ENCODE assay signal across 23 cellular contexts in genomic region chr4:68719075-68719473, GRCh38. TPM values are rescaled to one million over a fixed set of nuclear protein-coding genes. Genes with fewer than 3 reads are reported as not detected.
DNase-seq lines count a peak whose midpoint lies in the region; ATAC-seq, FAIRE-seq and TF ChIP-seq lines count a peak whose summit lies in the region.
"Had no signal": no experiment of that assay in that cellular context is flagged by ENCODE, and none has a peak within 500 bp of the region (broad histone marks: within the 10 kb centered on the region; RNA-seq: fewer than 3 reads in every experiment).

No MANE protein-coding gene starts in this region.

- H3K79me2 ChIP-seq in GM12878 (ENCODE audit: control insufficient read depth, insufficient read depth, low read length) = no peaks in the 10 kb centered on the region

- SMC1A ChIA-PET in GM12878 (lab: Charles Lee; ENCODE audit: uncharacterized antibody, unreplicated experiment) = interaction anchor here (0.6 to 1.1 kb wide), 2 partner anchors 24 to 426 kb away, joined by 3 read pairs; no protein-coding TSS in a partner anchor

- TF ChIP-seq EP300 in GM12878 (IDR thresholded peaks at IDR 0.05; ENCODE audit: borderline replicate concordance in 1 of 2, control insufficient read depth in 1 of 2, low read depth in 2 of 2, low read length in 2 of 2) = no peak

- RAD21 ChIA-PET in GM12878 (lab: Charles Lee; ENCODE audit: unreplicated experiment) = no interaction called here

- H3K27ac ChIP-seq in GM12878 (ENCODE audit: control insufficient read depth, insufficient read depth) (no peak overlapping the region), prostate gland (no peak overlapping the region)
- H3K27ac ChIP-seq: BLaER1 had no signal

- H2AFZ ChIP-seq in GM12878 (ENCODE audit: control insufficient read depth, low read depth, low read length) = no peak overlapping the region

- H3K4me3 ChIP-seq in GM12878 = no peak overlapping the region
- no peak overlapping the region for H3K4me3 ChIP-seq in prostate gland
- H3K4me3 ChIP-seq: BLaER1 had no signal

- POLR2A ChIA-PET in GM12878 (lab: Charles Lee) = no interaction called here

- TF ChIP-seq RAD21 in GM12878 (IDR thresholded peaks at IDR 0.05; ENCODE audit: insufficient read depth, low read depth, low read length) = no peak

- CTCF ChIA-PET in Calu3 (lab: Charles Lee) = no interaction called here
- CTCF ChIA-PET in GM12878 (lab: Yijun Ruan, JAX) = no interaction called here

- TF ChIP-seq CTCF in Calu3 (IDR thresholded peaks at IDR 0.05; ENCODE audit: unreplicated experiment) = no peak
- no peak for TF ChIP-seq CTCF in GM12878 (IDR thresholded peaks at IDR 0.05 in 2 of 3, conservative IDR thresholded peaks at IDR 0.05 in 1 of 3; ENCODE audit: control insufficient read depth in 2 of 3, extremely low read depth in 1 of 3, insufficient read depth in 1 of 3, low read depth in 3 of 3, low read length in 3 of 3)
- no peak for TF ChIP-seq CTCF in nephron (IDR thresholded peaks at IDR 0.05; ENCODE audit: unreplicated experiment in 3 of 3)
- no peak for TF ChIP-seq CTCF in prostate gland (IDR thresholded peaks at IDR 0.05)

- FAIRE-seq in GM12878 (lab: Jason Lieb, UNC) (no peak), GM19239 (lab: Jason Lieb, UNC) (no peak)
- FAIRE-seq: A204.1, G401.6 had no signal

- intact Hi-C loops in Calu3 (cut with micrococcal nuclease; ENCODE audit: unreplicated experiment) (no loop called here), GM12878 (cut with micrococcal nuclease; ENCODE audit: unreplicated experiment) (no loop called here), prostate gland (cut with DNase I) (no loop called here)

- H3K36me3 ChIP-seq in GM12878 (ENCODE audit: control insufficient read depth in 2 of 2, insufficient read depth in 2 of 2, low read length in 1 of 2) (no peaks in the 10 kb centered on the region), prostate gland (no peaks in the 10 kb centered on the region)
- H3K36me3 ChIP-seq: BE2C, BLaER1 had no signal

- H3K9me3 Mint-ChIP-seq in Calu3 (ENCODE audit: low read depth, unreplicated experiment) = peaks cover 4% of the 10 kb centered on the region
- peaks cover 7% of the 10 kb centered on the region for H3K9me3 Mint-ChIP-seq in nephron
- H3K9me3 Mint-ChIP-seq in effector memory CD8-positive, alpha-beta T cell = peaks cover 0 to 1% of the 10 kb centered on the region in 2 donors

- no TSS peak for BruUV-seq in Calu3 (replicated peaks; lab: Mats Ljungman, UMichigan)
- BruUV-seq in GM12878 (replicated peaks; lab: Mats Ljungman, UMichigan) = no TSS peak

- peak; percentile 17 for ATAC-seq in GM18907 (IDR thresholded peaks at IDR 0.05; ENCODE audit: unreplicated experiment)
- ATAC-seq in GM12878 = 0 out of 3 replicates have a peak, but pooled peaks have one; percentile 41
- no peak for ATAC-seq in effector memory CD8-positive, alpha-beta T cell (replicated peaks)

- H3K27me3 ChIP-seq in GM12878 (replicated peaks in 1 of 2; ENCODE audit: control insufficient read depth in 2 of 2, insufficient read depth in 2 of 2, low read length in 1 of 2) (no peaks in the 10 kb centered on the region), prostate gland (replicated peaks; ENCODE audit: insufficient read depth) (no peaks in the 10 kb centered on the region)
- H3K27me3 ChIP-seq: BE2C, BLaER1 had no signal

- H3K36me3 Mint-ChIP-seq in Calu3 (ENCODE audit: insufficient read depth, unreplicated experiment) = no peaks in the 10 kb centered on the region
- no peaks in the 10 kb centered on the region for H3K36me3 Mint-ChIP-seq in nephron (ENCODE audit: low read depth)
- H3K36me3 Mint-ChIP-seq in effector memory CD8-positive, alpha-beta T cell (ENCODE audit: insufficient read depth) = no peaks in the 10 kb centered on the region
- H3K36me3 Mint-ChIP-seq: CD14-positive monocyte; CD4-positive, alpha-beta memory T cell; CD4-positive, CD25-positive, alpha-beta regulatory T cell; CD8-positive, alpha-beta memory T cell had no signal

- H3K27me3 Mint-ChIP-seq in Calu3 (ENCODE audit: unreplicated experiment) (no peaks in the 10 kb centered on the region), nephron (ENCODE audit: low read depth) (no peaks in the 10 kb centered on the region)
- H3K27me3 Mint-ChIP-seq in effector memory CD8-positive, alpha-beta T cell = no peaks in the 10 kb centered on the region
- H3K27me3 Mint-ChIP-seq: CD4-positive, CD25-positive, alpha-beta regulatory T cell had no signal

- H3K9ac ChIP-seq in GM12878 (ENCODE audit: control insufficient read depth, insufficient read depth, low read length) = no peak overlapping the region
- H3K9ac ChIP-seq: BLaER1 had no signal

- DNase-seq in Calu3 (no peak), GM12878 (ENCODE audit: low read depth, low spot score) (no peak), prostate gland (ENCODE audit: low spot score) (no peak), GM19239 (ENCODE audit: insufficient read length, low spot score) (no peak)
- no peak for DNase-seq in effector memory CD8-positive, alpha-beta T cell
- DNase-seq: 8988T; ACHN; BE2C; C1 segment of cervical spinal cord; CD4-positive, alpha-beta memory T cell; CD4-positive, CD25-positive, alpha-beta regulatory T cell; CD8-positive, alpha-beta memory T cell; COR-L47; DMS79 treated with DMSO at 0.1 percent for 48 hours; GF-D8 had no signal

- peaks cover 25% of the 10 kb centered on the region for H3K4me1 Mint-ChIP-seq in Calu3 (ENCODE audit: low read depth, unreplicated experiment)
- no peaks in the 10 kb centered on the region for H3K4me1 Mint-ChIP-seq in nephron
- H3K4me1 Mint-ChIP-seq in effector memory CD8-positive, alpha-beta T cell (ENCODE audit: low read depth in 2 of 2) = no peaks in the 10 kb centered on the region
- H3K4me1 Mint-ChIP-seq: CD14-positive monocyte; CD4-positive, alpha-beta memory T cell; CD4-positive, CD25-positive, alpha-beta regulatory T cell; CD8-positive, alpha-beta memory T cell had no signal

- H4K20me1 ChIP-seq in GM12878 (ENCODE audit: control insufficient read depth, insufficient read depth) = no peaks in the 10 kb centered on the region
- H4K20me1 ChIP-seq: BLaER1 had no signal

- H3K4me2 ChIP-seq in GM12878 (ENCODE audit: control insufficient read depth, insufficient read depth) = no peak overlapping the region
- H3K4me2 ChIP-seq: BLaER1 had no signal

- peak overlapping the region; percentile 2 for H3K4me3 Mint-ChIP-seq in Calu3 (ENCODE audit: low read depth, unreplicated experiment)
- no peak overlapping the region for H3K4me3 Mint-ChIP-seq in nephron
- H3K4me3 Mint-ChIP-seq in effector memory CD8-positive, alpha-beta T cell = no peak overlapping the region
- H3K4me3 Mint-ChIP-seq: CD14-positive monocyte; CD4-positive, alpha-beta memory T cell; CD4-positive, CD25-positive, alpha-beta regulatory T cell; CD8-positive, alpha-beta memory T cell had no signal

- WGBS in GM12878 (ENCODE audit: insufficient coverage, insufficient replicate concordance, low lambda C conversion rate, missing lambda C conversion rate) = 0% methylated on average over 2 of the region's 2 CpGs
- 72% methylated on average over 2 of the region's 2 CpGs for WGBS in prostate gland

- TF ChIP-seq POLR2A in GM12878 (IDR thresholded peaks at IDR 0.05; ENCODE audit: low read depth, low read length) (no peak), prostate gland (IDR thresholded peaks at IDR 0.05) (no peak)

- in situ Hi-C loops in GM12878 (cut with MboI) = no loop called here

- H3K27ac Mint-ChIP-seq in Calu3 (ENCODE audit: unreplicated experiment) (peak overlapping the region; percentile 80), nephron (peak overlapping the region in 2 of 3 experiments; percentile 18 to 66)
- H3K27ac Mint-ChIP-seq in effector memory CD8-positive, alpha-beta T cell = no peak overlapping the region
- H3K27ac Mint-ChIP-seq: CD14-positive monocyte; CD4-positive, alpha-beta memory T cell; CD4-positive, CD25-positive, alpha-beta regulatory T cell; CD8-positive, alpha-beta memory T cell had no signal

- H3K9me3 ChIP-seq in GM12878 (replicated peaks; ENCODE audit: control insufficient read depth, insufficient read depth, low read length) (no peaks in the 10 kb centered on the region; the same call in 2 of the 3 replicates), prostate gland (no peaks in the 10 kb centered on the region)
- H3K9me3 ChIP-seq: BE2C had no signal

- H3K4me1 ChIP-seq in GM12878 (ENCODE audit: control insufficient read depth, insufficient read depth, low read length) (no peaks in the 10 kb centered on the region), prostate gland (replicated peaks) (no peaks in the 10 kb centered on the region)
- H3K4me1 ChIP-seq: BE2C, BLaER1 had no signal

TF ChIP-seq in GM12878, 131 proteins besides CTCF, POLR2A, EP300 and RAD21 (continues in another document):
- TF ChIP-seq ZZZ3 (IDR thresholded peaks at IDR 0.05; ENCODE audit: control insufficient read depth, insufficient read length, low read depth) (no peak), POU2F2 (IDR thresholded peaks at IDR 0.05; ENCODE audit: borderline replicate concordance, low read depth, low read length) (no peak), ZNF207 (IDR thresholded peaks at IDR 0.05; ENCODE audit: borderline replicate concordance) (no peak)

RNA-seq across cellular contexts. Expression of gene UGT2B15, which starts 48.6 kb away (rescaled TPM):
- total RNA-seq in Calu3 (2022) (0.50 and 0.98 TPM in 2 replicates), GM12878 (2014; rRNA removed) (not detected in 2 replicates), GM12878 (2014; rRNA removed; fragmentation: Illumina TruSeq; extraction: Trizol) (not detected in 2 replicates), GM12878 (2021) (0.27 TPM in 1 of 2 replicates, not detected in the other), prostate gland (under 1 TPM in 1 of 2 donors, not detected in 1; 0.41 TPM)
- not detected in 2 replicates for total RNA-seq in GM12878 (2013; cell fraction: nucleolus; rRNA removed)
- polyA plus RNA-seq in GM12878 (2011; ENCODE audit: low read depth) = not detected
- polyA plus RNA-seq in GM12878 (2011; rRNA removed) (not detected in 2 replicates), GM12878 (2014; fragmentation: Illumina TruSeq; extraction: Trizol) (not detected in 2 replicates), GM12878 (2014; fragmentation: Nextera tagmentation; extraction: Ambion mirVana) (not detected), GM12878 (2014; rRNA removed) (not detected in 2 replicates), GM12878 (2016; fragmentation: Nextera tagmentation; extraction: Ambion mirVana) (not detected)
- polyA plus RNA-seq in GM12878 (2011; cell fraction: cytosol; rRNA removed) = not detected in 2 replicates
- not detected in 2 replicates for polyA plus RNA-seq in GM12878 (2011; cell fraction: nucleus; rRNA removed)
- not detected in 2 replicates for polyA plus RNA-seq in GM12878 (2012)
- not detected in 2 replicates for polyA minus RNA-seq in GM12878 (2011; rRNA and poly(A)+ RNA removed)
- polyA minus RNA-seq in GM12878 (2011; cell fraction: cytosol; rRNA and poly(A)+ RNA removed) = not detected in 2 replicates
- polyA minus RNA-seq in GM12878 (2011; cell fraction: nucleus; rRNA and poly(A)+ RNA removed) = not detected in 2 replicates
- total RNA-seq: A673; CD4-positive, alpha-beta memory T cell; CD4-positive, CD25-positive, alpha-beta regulatory T cell; CD8-positive, alpha-beta memory T cell had no signal
- polyA plus RNA-seq: AG04450; CD14-positive monocyte; CD4-positive, alpha-beta memory T cell; CD4-positive, CD25-positive, alpha-beta regulatory T cell; CD8-positive, alpha-beta memory T cell had no signal

Comparison
In these comparisons a context has a peak if more than half of its experiments do, and no peak if none do; other contexts are left out.
1. H3K27ac Mint-ChIP-seq: peak in Calu3 (single experiment) and nephron (2 of 3); none in effector memory CD8-positive, alpha-beta T cell (0 of 2).